In the genomic region with DNA sequence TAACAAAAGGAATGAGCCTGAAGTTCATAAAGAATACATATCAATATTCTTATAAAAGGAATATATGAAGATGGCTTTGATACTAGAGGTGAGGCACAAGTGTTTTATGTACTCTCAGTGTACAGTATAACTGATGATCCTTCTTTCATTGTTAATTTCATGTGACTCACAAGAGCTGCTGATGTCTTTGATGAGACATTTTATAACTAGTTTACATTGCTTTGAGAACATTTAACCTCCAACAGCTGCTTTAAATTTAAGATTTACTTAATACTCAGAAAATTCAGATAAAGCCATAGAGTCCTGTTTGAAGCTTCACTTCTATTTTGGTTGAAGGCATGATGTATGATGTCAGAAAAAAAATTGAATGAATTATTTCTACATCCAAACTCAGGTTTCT, we compare ENCODE assay signal across 17 cellular contexts.
"Had no signal": no experiment of that assay in that cellular context is flagged by ENCODE, and none has a peak within 500 bp of the region (broad histone marks: within the 10 kb centered on the region; RNA-seq: fewer than 3 reads in every experiment).

No MANE protein-coding gene starts in this region.

- FAIRE-seq: keratinocyte, TTC549 had no signal

- H3K4me3 ChIP-seq: lung, sigmoid colon, upper lobe of right lung had no signal

- H3K27ac Mint-ChIP-seq: activated naive CD8-positive, alpha-beta T cell; dendritic cell treated with granulocyte-macrophage colony-stimulating factor and Interleukin-4, amounts not matched to agents 40 ng/mL and 50 ng/mL, for 4 days; nephron progenitor cell; T-helper 2 cell treated with Interferon-gamma antibody and Interleukin-4, amounts not matched to agents 5 μg/mL and 100 μg/mL, for 36 hours had no signal

- H3K27me3 Mint-ChIP-seq: activated naive CD8-positive, alpha-beta T cell; dendritic cell treated with granulocyte-macrophage colony-stimulating factor and Interleukin-4, amounts not matched to agents 40 ng/mL and 50 ng/mL, for 4 days had no signal

- H3K36me3 Mint-ChIP-seq: activated naive CD8-positive, alpha-beta T cell had no signal

- H3K4me3 Mint-ChIP-seq: activated naive CD8-positive, alpha-beta T cell; dendritic cell treated with granulocyte-macrophage colony-stimulating factor and Interleukin-4, amounts not matched to agents 40 ng/mL and 50 ng/mL, for 4 days; nephron progenitor cell; T-helper 2 cell treated with Interferon-gamma antibody and Interleukin-4, amounts not matched to agents 5 μg/mL and 100 μg/mL, for 36 hours had no signal

- ATAC-seq: esophagus mucosa, upper lobe of right lung had no signal

- H3K27ac ChIP-seq: sigmoid colon, upper lobe of right lung had no signal

- DNase-seq: activated CD4-positive, alpha-beta T cell treated with anti-CD3 and anti-CD28 coated beads, Interleukin-2, amount 50 U/mL, for 4 hours; activated T-cell treated with anti-CD3 and anti-CD28 coated beads for 4 hours; amniotic stem cell; effector CD8-positive, alpha-beta T cell; foreskin melanocyte; nephron progenitor cell; nucleus accumbens; sigmoid colon; stimulated activated naive CD4-positive, alpha-beta T cell; upper lobe of right lung had no signal

- H3K4me1 ChIP-seq: upper lobe of right lung had no signal

- H3K4me1 Mint-ChIP-seq: nephron progenitor cell had no signal

- H3K27me3 ChIP-seq: sigmoid colon, upper lobe of right lung had no signal

- H3K9me3 Mint-ChIP-seq: dendritic cell treated with granulocyte-macrophage colony-stimulating factor and Interleukin-4, amounts not matched to agents 40 ng/mL and 50 ng/mL, for 4 days; nephron progenitor cell; T-helper 2 cell treated with Interferon-gamma antibody and Interleukin-4, amounts not matched to agents 5 μg/mL and 100 μg/mL, for 36 hours had no signal

- H3K9me3 ChIP-seq: sigmoid colon, upper lobe of right lung had no signal
